In the genomic region with DNA sequence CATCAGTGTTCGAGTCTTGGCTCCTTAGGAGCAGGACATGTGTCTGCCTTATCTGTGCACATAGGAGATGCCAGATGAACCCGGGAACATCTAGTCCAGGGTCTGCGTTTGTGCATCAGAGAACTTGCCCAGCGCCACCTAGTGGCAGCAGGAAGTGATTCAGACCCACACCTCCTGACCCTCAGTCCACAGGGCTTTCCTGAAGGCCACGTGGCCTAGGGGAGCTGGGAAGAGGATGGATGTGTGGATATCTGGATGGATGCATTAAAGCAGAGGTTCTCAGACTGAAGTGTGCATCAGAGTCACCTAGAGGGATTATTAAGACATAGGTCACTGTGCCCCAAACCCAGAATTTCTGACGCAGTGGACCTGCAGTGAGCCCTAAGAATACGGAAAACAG, we compare ENCODE assay signal across 9 cellular contexts. TPM values are rescaled to one million over a fixed set of nuclear protein-coding genes. Genes with fewer than 3 reads are reported as not detected.
A peak's percentile ranks its signal among the peaks of the same experiment; 100 is the strongest.
DNase-seq lines count a peak whose midpoint lies in the region; ATAC-seq and TF ChIP-seq lines count a peak whose summit lies in the region.
"Had no signal": no experiment of that assay in that cellular context is flagged by ENCODE, and none has a peak within 500 bp of the region (broad histone marks: within the 10 kb centered on the region; RNA-seq: fewer than 3 reads in every experiment).

No MANE protein-coding gene starts in this region.

- no peak overlapping the region for H3K27ac ChIP-seq in thyroid gland

- H3K4me3 ChIP-seq in BJ (ENCODE audit: low read depth, low read length), result no peak overlapping the region
- no peak overlapping the region for H3K4me3 ChIP-seq in thyroid gland (replicated peaks in 1 of 3)

- ATAC-seq in GM19438 (IDR thresholded peaks at IDR 0.05; ENCODE audit: low read depth, unreplicated experiment), result peak; percentile 68
- ATAC-seq in activated CD4-positive, CD25-positive, alpha-beta regulatory T cell treated with anti-CD3 and anti-CD28 coated beads, Interleukin-2, amount 50 U/mL, for 24 hours, result peak; percentile 36 to 48

- TF ChIP-seq CTCF in BJ (IDR thresholded peaks at IDR 0.05; ENCODE audit: insufficient read depth, low read depth, low read length) (peak; percentile 53), thyroid gland (IDR thresholded peaks at IDR 0.05) (peak; percentile 27 to 59 (median 43))

- intact Hi-C loops in thyroid gland (cut with DNase I), result no loop called here

- H3K36me3 ChIP-seq in BJ (ENCODE audit: control insufficient read depth, insufficient read depth, low read length) (no peaks in the 10 kb centered on the region), thyroid gland (no peaks in the 10 kb centered on the region)

- 45 to 48% methylated on average over 5 to 7 of the region's 7 CpGs for WGBS in thyroid gland, 2 donors

- POLR2A ChIA-PET in BJ (lab: Charles Lee), result no interaction called here

- H3K4me1 ChIP-seq in thyroid gland, result peaks cover 0 to 5% of the 10 kb centered on the region in 2 donors

- CTCF ChIA-PET in BJ (lab: Yijun Ruan, JAX), result interaction anchor here (0.8 to 2.2 kb wide), 7 partner anchors 9 to 498 kb away, joined by 3 to 6 read pairs (median 4); no protein-coding TSS in a partner anchor

- H3K9me3 ChIP-seq in thyroid gland, result no peaks in the 10 kb centered on the region

- H3K27me3 ChIP-seq in BJ (ENCODE audit: control insufficient read depth, insufficient read depth, low read length) (no peaks in the 10 kb centered on the region), thyroid gland (no peaks in the 10 kb centered on the region)

- TF ChIP-seq POLR2A in thyroid gland (IDR thresholded peaks at IDR 0.05), result no peak

- no peak for DNase-seq in BJ (ENCODE audit: low read depth)
- DNase-seq in NCI-H1092 (lab: John Stamatoyannopoulos, UW), result peak; percentile 57
- peak; percentile 4 for DNase-seq in effector CD8-positive, alpha-beta T cell (lab: John Stamatoyannopoulos, UW)
- DNase-seq in myocyte (ENCODE audit: low read depth), result peak; percentile 40
- DNase-seq in thyroid gland, result peak; percentile 57
- DNase-seq in epidermal melanocyte (ENCODE audit: insufficient read length, low spot score), result no peak

RNA-seq across cellular contexts. Expression of a gene that starts 37.3 kb away (rescaled TPM):
- polyA plus RNA-seq in BJ (2011; rRNA removed), result 0.11 TPM in 1 of 2 replicates, not detected in the other
- 0.15 TPM in 1 of 2 replicates, not detected in the other for polyA minus RNA-seq in BJ (2011; rRNA and poly(A)+ RNA removed)
- 0.47 TPM in 1 of 2 replicates, not detected in the other for total RNA-seq in myocyte
- polyA plus RNA-seq in myocyte (2012), result 0.13 TPM
- under 1 TPM in 3 of 4 donors, not detected in 1; 0.20 to 0.79 (median 0.40) TPM for total RNA-seq in thyroid gland
- polyA plus RNA-seq: IgD-negative memory B cell had no signal

Comparison
In these comparisons a context has a peak if more than half of its experiments do, and no peak if none do; other contexts are left out.
1. DNase-seq: peak in NCI-H1092 (single experiment), effector CD8-positive, alpha-beta T cell (single experiment), myocyte (single experiment) and thyroid gland (2 of 2); none in BJ (single experiment) and epidermal melanocyte (single experiment).